23 cellular contexts compared by ENCODE assay signal in genomic region chr22:39935116-39935515, GRCh38. TPM values are rescaled to one million over a fixed set of nuclear protein-coding genes. Genes with fewer than 3 reads are reported as not detected.
DNase-seq lines count a peak whose midpoint lies in the region; ATAC-seq, FAIRE-seq and TF ChIP-seq lines count a peak whose summit lies in the region.
"Had no signal": no experiment of that assay in that cellular context is flagged by ENCODE, and none has a peak within 500 bp of the region (broad histone marks: within the 10 kb centered on the region; RNA-seq: fewer than 3 reads in every experiment).

No MANE protein-coding gene starts in this region.

- H3K27ac ChIP-seq in neural progenitor cell (no peak overlapping the region), small intestine (ENCODE audit: low read depth in 1 of 2, low read length in 1 of 2) (no peak overlapping the region)
- H3K27ac ChIP-seq: 22Rv1, BLaER1, VCaP had no signal

- H3K4me1 ChIP-seq in HAP-1 (peaks cover 13% of the 10 kb centered on the region), neural progenitor cell (peaks cover 41% of the 10 kb centered on the region), small intestine (ENCODE audit: control insufficient read depth in 2 of 2, insufficient read depth in 1 of 2, low read depth in 1 of 2, low read length in 1 of 2) (no peaks in the 10 kb centered on the region)

- peak overlapping the region; percentile 58 for H3K4me2 ChIP-seq in neural progenitor cell
- H3K4me2 ChIP-seq: BLaER1 had no signal

- no peak overlapping the region for H2AFZ ChIP-seq in neural progenitor cell (replicated peaks)

- no peaks in the 10 kb centered on the region for H3K36me3 ChIP-seq in HAP-1 (replicated peaks)
- H3K36me3 ChIP-seq in neural progenitor cell: no peaks in the 10 kb centered on the region
- H3K36me3 ChIP-seq in small intestine (ENCODE audit: control insufficient read depth in 2 of 2, insufficient read depth in 2 of 2, low read length in 2 of 2): no peaks in the 10 kb centered on the region
- H3K36me3 ChIP-seq: BLaER1 had no signal

- H3K4me3 Mint-ChIP-seq in T-helper 1 cell treated with Interleukin-12 subunit alpha and Interleukin-12 subunit beta and Interleukin-4 antibody, amounts not matched to agents 30 μg/mL and 1 μg/mL, for 36 hours: peak overlapping the region; percentile 73
- H3K4me3 Mint-ChIP-seq in activated naive CD8-positive, alpha-beta T cell treated with anti-CD3 and anti-CD28 coated beads, Interleukin-2, amount 50 U/mL, for 24 hours: peak overlapping the region; percentile 81
- no peak overlapping the region for H3K4me3 Mint-ChIP-seq in neural progenitor cell

- TF ChIP-seq CTCF in neural progenitor cell (IDR thresholded peaks at IDR 0.05): no peak

- DNase-seq in T-helper 1 cell (no peak), HAP-1 (ENCODE audit: low spot score in 2 of 2) (peak; percentile 51 to 59), neural progenitor cell (ENCODE audit: low spot score) (peak; percentile 40), small intestine (no peak), NCI-H2227 (lab: John Stamatoyannopoulos, UW; ENCODE audit: unreplicated experiment) (no peak)
- DNase-seq in activated naive CD8-positive, alpha-beta T cell treated with anti-CD3 and anti-CD28 coated beads, Interleukin-2, amount 50 U/mL, for 24 hours: no peak
- DNase-seq: DMS153, Karpas-422, mucosa of descending colon, NCI-H2171, NCI-H748 treated with DMSO at 0.1 percent for 48 hours, Right ventricle myocardium superior had no signal

- peaks cover 3% of the 10 kb centered on the region for H4K20me1 ChIP-seq in neural progenitor cell (ENCODE audit: low read depth)
- H4K20me1 ChIP-seq: BLaER1 had no signal

- H3K27me3 Mint-ChIP-seq in T-helper 1 cell treated with Interleukin-12 subunit alpha and Interleukin-12 subunit beta and Interleukin-4 antibody, amounts not matched to agents 30 μg/mL and 1 μg/mL, for 36 hours (ENCODE audit: low read depth): no peaks in the 10 kb centered on the region
- no peaks in the 10 kb centered on the region for H3K27me3 Mint-ChIP-seq in activated naive CD8-positive, alpha-beta T cell treated with anti-CD3 and anti-CD28 coated beads, Interleukin-2, amount 50 U/mL, for 24 hours
- peaks cover 7% of the 10 kb centered on the region for H3K27me3 Mint-ChIP-seq in neural progenitor cell (ENCODE audit: insufficient read depth, low read depth)

- H3F3A ChIP-seq in neural progenitor cell (ENCODE audit: low read depth): peaks cover 31% of the 10 kb centered on the region

- H3K79me2 ChIP-seq in neural progenitor cell (ENCODE audit: low read depth): no peaks in the 10 kb centered on the region

- peaks cover 31% of the 10 kb centered on the region for H3K36me3 Mint-ChIP-seq in T-helper 1 cell treated with Interleukin-12 subunit alpha and Interleukin-12 subunit beta and Interleukin-4 antibody, amounts not matched to agents 30 μg/mL and 1 μg/mL, for 36 hours (ENCODE audit: low read depth)
- H3K36me3 Mint-ChIP-seq in activated naive CD8-positive, alpha-beta T cell treated with anti-CD3 and anti-CD28 coated beads, Interleukin-2, amount 50 U/mL, for 24 hours (ENCODE audit: low read depth): peaks cover 3% of the 10 kb centered on the region
- H3K36me3 Mint-ChIP-seq in neural progenitor cell: no peaks in the 10 kb centered on the region

- FAIRE-seq in small intestine (lab: Jason Lieb, UNC): no peak

- peaks cover 63% of the 10 kb centered on the region for H3K4me1 Mint-ChIP-seq in T-helper 1 cell treated with Interleukin-12 subunit alpha and Interleukin-12 subunit beta and Interleukin-4 antibody, amounts not matched to agents 30 μg/mL and 1 μg/mL, for 36 hours (ENCODE audit: low read depth)
- H3K4me1 Mint-ChIP-seq in activated naive CD8-positive, alpha-beta T cell treated with anti-CD3 and anti-CD28 coated beads, Interleukin-2, amount 50 U/mL, for 24 hours: peaks cover 75% of the 10 kb centered on the region
- peaks cover 28% of the 10 kb centered on the region for H3K4me1 Mint-ChIP-seq in neural progenitor cell

- in situ Hi-C loops in HAP-1 (cut with MboI; ENCODE audit: low sequenced_read_pairs): no loop called here

- H3K4me3 ChIP-seq in HAP-1: no peak overlapping the region
- no peak overlapping the region for H3K4me3 ChIP-seq in neural progenitor cell
- no peak overlapping the region for H3K4me3 ChIP-seq in small intestine (ENCODE audit: low read depth in 1 of 2, low read length in 2 of 2)
- H3K4me3 ChIP-seq: BLaER1, mucosa of descending colon had no signal

- H3K9me3 ChIP-seq in HAP-1: no peaks in the 10 kb centered on the region
- H3K9me3 ChIP-seq in neural progenitor cell (ENCODE audit: low read depth): no peaks in the 10 kb centered on the region
- H3K9me3 ChIP-seq in small intestine (ENCODE audit: control insufficient read depth, low read depth): no peaks in the 10 kb centered on the region
- H3K9me3 ChIP-seq: BLaER1, mucosa of descending colon had no signal

- peak overlapping the region; percentile 79 for H3K27ac Mint-ChIP-seq in T-helper 1 cell treated with Interleukin-12 subunit alpha and Interleukin-12 subunit beta and Interleukin-4 antibody, amounts not matched to agents 30 μg/mL and 1 μg/mL, for 36 hours
- H3K27ac Mint-ChIP-seq in activated naive CD8-positive, alpha-beta T cell treated with anti-CD3 and anti-CD28 coated beads, Interleukin-2, amount 50 U/mL, for 24 hours: peak overlapping the region; percentile 91
- no peak overlapping the region for H3K27ac Mint-ChIP-seq in neural progenitor cell

- no peaks in the 10 kb centered on the region for H3K9me3 Mint-ChIP-seq in T-helper 1 cell treated with Interleukin-12 subunit alpha and Interleukin-12 subunit beta and Interleukin-4 antibody, amounts not matched to agents 30 μg/mL and 1 μg/mL, for 36 hours
- no peaks in the 10 kb centered on the region for H3K9me3 Mint-ChIP-seq in activated naive CD8-positive, alpha-beta T cell treated with anti-CD3 and anti-CD28 coated beads, Interleukin-2, amount 50 U/mL, for 24 hours
- H3K9me3 Mint-ChIP-seq in neural progenitor cell: no peaks in the 10 kb centered on the region

- H3K9ac ChIP-seq in neural progenitor cell: no peak overlapping the region
- H3K9ac ChIP-seq: BLaER1 had no signal

- 61 to 68% (median 66%) methylated on average over 4 of the region's 4 CpGs for WGBS in small intestine, 3 donors

- H3K27me3 ChIP-seq in HAP-1 (ENCODE audit: low read depth): no peaks in the 10 kb centered on the region
- peaks cover 8% of the 10 kb centered on the region for H3K27me3 ChIP-seq in neural progenitor cell
- no peaks in the 10 kb centered on the region for H3K27me3 ChIP-seq in small intestine (ENCODE audit: control insufficient read depth in 2 of 2, insufficient read depth in 2 of 2, low read length in 2 of 2)
- H3K27me3 ChIP-seq: BLaER1 had no signal

- no peak for ATAC-seq in activated naive CD8-positive, alpha-beta T cell treated with anti-CD3 and anti-CD28 coated beads, Interleukin-2, amount 50 U/mL, for 24 hours
- ATAC-seq in HG03175 (IDR thresholded peaks at IDR 0.05; ENCODE audit: unreplicated experiment): no peak
- ATAC-seq: esophagus mucosa, mucosa of descending colon, sciatic nerve had no signal

RNA-seq across cellular contexts. Expression of gene TMA7B, which starts 25.1 kb away (rescaled TPM):
- not detected in 2 replicates for total RNA-seq in neural progenitor cell (ENCODE audit: low replicate concordance)
- under 1 TPM in 2 of 3 donors, not detected in 1; 0.04 to 0.54 TPM for polyA plus RNA-seq in small intestine
- total RNA-seq: HT1080, OCI-LY7, omental fat pad, Right ventricle myocardium superior had no signal

RNA-seq across cellular contexts. Expression of gene GRAP2, which starts 34.2 kb away (rescaled TPM):
- not detected in 2 replicates for total RNA-seq in neural progenitor cell (ENCODE audit: low replicate concordance)
- 1 to 10 TPM; 2.0 to 3.4 (median 2.7) TPM for polyA plus RNA-seq in small intestine
- total RNA-seq: OCI-LY7 had no signal

RNA-seq across cellular contexts. Expression of gene ENTHD1, which starts 41.6 kb away (rescaled TPM):
- not detected in 2 replicates for total RNA-seq in neural progenitor cell (ENCODE audit: low replicate concordance)
- polyA plus RNA-seq in small intestine: under 1 TPM in 1 of 3 donors, not detected in 2; 0.01 TPM
- total RNA-seq: dorsolateral prefrontal cortex, esophagus mucosa, HT1080, mucosa of descending colon, OCI-LY7, omental fat pad, Right ventricle myocardium superior had no signal

RNA-seq across cellular contexts. Expression of gene FAM83F, which starts 59.6 kb away (rescaled TPM):
- total RNA-seq in neural progenitor cell (ENCODE audit: low replicate concordance): 0.09 and 0.56 TPM in 2 replicates
- 10 to 100 TPM in 2 of 3 donors, 1 to 10 TPM in 1; 8.5 to 17.4 (median 10.5) TPM for polyA plus RNA-seq in small intestine
- total RNA-seq: OCI-LY7 had no signal

Comparison
In these comparisons a context has a peak if more than half of its experiments do, and no peak if none do; other contexts are left out.
1. DNase-seq: peak in HAP-1 (2 of 2) and neural progenitor cell (single experiment); none in T-helper 1 cell (0 of 5), activated naive CD8-positive, alpha-beta T cell treated with anti-CD3 and anti-CD28 coated beads, Interleukin-2, amount 50 U/mL, for 24 hours (single experiment), small intestine (single experiment) and NCI-H2227 (single experiment).